1 cellular context compared by ENCODE assay signal in the genomic region with DNA sequence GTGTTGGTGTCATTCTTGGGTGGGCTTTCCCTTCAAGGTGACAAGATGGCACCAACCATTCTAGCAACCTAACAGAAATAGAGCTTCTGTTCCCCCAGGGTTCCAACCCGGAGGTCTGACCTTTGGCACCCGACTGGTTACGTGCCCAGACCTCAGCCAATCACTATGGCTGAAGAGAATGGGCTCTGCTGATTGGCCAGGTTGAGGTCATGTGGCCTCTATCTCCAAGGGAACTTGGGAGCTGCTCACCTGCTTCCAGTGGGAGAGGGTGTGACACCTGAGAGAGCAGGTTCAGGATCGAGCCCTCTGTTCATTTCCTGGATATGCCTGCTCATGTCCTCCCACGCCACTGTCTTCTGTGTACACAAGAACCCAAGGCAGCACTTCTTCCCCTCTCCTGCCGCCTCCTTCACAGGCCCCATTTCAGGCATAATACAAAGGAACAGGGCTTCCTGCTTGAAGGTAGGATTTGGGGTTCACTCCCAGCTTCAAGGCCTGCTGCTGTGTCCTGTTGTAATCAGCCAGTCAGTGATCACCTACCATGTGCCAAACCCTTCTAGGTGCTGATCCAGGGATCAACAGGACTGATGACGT.
TF ChIP-seq lines count a peak whose summit lies in the region.

No MANE protein-coding gene starts in this region.

TF ChIP-seq in GM12878, 131 proteins besides CTCF, POLR2A, EP300 and RAD21:
- TF ChIP-seq, protein P1, sequence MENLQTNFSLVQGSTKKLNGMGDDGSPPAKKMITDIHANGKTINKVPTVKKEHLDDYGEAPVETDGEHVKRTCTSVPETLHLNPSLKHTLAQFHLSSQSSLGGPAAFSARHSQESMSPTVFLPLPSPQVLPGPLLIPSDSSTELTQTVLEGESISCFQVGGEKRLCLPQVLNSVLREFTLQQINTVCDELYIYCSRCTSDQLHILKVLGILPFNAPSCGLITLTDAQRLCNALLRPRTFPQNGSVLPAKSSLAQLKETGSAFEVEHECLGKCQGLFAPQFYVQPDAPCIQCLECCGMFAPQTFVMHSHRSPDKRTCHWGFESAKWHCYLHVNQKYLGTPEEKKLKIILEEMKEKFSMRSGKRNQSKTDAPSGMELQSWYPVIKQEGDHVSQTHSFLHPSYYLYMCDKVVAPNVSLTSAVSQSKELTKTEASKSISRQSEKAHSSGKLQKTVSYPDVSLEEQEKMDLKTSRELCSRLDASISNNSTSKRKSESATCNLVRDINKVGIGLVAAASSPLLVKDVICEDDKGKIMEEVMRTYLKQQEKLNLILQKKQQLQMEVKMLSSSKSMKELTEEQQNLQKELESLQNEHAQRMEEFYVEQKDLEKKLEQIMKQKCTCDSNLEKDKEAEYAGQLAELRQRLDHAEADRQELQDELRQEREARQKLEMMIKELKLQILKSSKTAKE (IDR thresholded peaks at IDR 0.05; ENCODE audit: low read depth, poor library complexity, severe bottlenecking) = no peak
- TF ChIP-seq, protein P2, sequence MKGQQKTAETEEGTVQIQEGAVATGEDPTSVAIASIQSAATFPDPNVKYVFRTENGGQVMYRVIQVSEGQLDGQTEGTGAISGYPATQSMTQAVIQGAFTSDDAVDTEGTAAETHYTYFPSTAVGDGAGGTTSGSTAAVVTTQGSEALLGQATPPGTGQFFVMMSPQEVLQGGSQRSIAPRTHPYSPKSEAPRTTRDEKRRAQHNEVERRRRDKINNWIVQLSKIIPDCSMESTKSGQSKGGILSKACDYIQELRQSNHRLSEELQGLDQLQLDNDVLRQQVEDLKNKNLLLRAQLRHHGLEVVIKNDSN (IDR thresholded peaks at IDR 0.05; ENCODE audit: borderline replicate concordance, extremely low read length, insufficient read depth, low read depth, low read length) = peak; percentile 39
- no peak for TF ChIP-seq RBBP5 (conservative IDR thresholded peaks at IDR 0.05)
TF ChIP-seq in GM12878: peak in this region for 1.
